In the genomic region with DNA sequence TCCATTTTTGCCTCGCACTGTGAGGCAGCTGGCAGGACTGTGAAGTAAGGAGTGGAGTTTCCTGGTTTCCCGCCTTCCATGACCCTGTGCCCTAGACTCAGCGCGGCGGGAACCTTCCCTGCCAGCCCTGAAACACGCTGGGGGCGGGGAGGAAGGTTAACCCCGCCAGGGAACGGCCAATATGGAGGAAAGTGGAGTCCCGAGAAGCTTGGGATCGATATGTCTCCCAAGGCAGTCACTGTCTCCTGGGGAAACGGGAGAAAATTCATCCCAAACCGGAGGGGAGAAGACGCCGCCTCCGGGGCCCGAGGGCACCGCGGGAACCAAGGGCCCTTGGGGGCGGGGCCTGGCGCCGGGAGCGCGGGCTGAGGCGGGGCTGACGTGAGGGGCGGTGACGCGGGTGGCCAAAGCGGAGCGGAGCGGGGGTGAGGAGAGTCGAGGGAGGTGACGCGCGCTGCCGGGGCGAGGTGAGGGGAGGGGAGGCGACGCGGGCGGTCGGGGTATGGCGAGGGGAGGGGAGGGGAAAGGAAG, we compare ENCODE assay signal across 1 cellular context.
A peak's percentile ranks its signal among the peaks of the same experiment; 100 is the strongest.
TF ChIP-seq lines count a peak whose summit lies in the region.

A gene with protein sequence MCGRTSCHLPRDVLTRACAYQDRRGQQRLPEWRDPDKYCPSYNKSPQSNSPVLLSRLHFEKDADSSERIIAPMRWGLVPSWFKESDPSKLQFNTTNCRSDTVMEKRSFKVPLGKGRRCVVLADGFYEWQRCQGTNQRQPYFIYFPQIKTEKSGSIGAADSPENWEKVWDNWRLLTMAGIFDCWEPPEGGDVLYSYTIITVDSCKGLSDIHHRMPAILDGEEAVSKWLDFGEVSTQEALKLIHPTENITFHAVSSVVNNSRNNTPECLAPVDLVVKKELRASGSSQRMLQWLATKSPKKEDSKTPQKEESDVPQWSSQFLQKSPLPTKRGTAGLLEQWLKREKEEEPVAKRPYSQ (plus strand): TSS at position 432 of the 531 bp plus-strand sequence. CDS start 863 bp downstream, outside the sequence.

TF ChIP-seq in A549, 52 proteins besides CTCF, POLR2A, EP300 and RAD21 (continued from another document):
- TF ChIP-seq, protein P1, sequence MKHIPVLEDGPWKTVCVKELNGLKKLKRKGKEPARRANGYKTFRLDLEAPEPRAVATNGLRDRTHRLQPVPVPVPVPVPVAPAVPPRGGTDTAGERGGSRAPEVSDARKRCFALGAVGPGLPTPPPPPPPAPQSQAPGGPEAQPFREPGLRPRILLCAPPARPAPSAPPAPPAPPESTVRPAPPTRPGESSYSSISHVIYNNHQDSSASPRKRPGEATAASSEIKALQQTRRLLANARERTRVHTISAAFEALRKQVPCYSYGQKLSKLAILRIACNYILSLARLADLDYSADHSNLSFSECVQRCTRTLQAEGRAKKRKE (CRISPR knock-in tag; IDR thresholded peaks at IDR 0.05; ENCODE audit: low read depth), result 0 out of 2 replicates have a peak, but pooled peaks have one; percentile 57
- TF ChIP-seq E2F6 (IDR thresholded peaks at IDR 0.05; ENCODE audit: borderline replicate concordance, low read depth) (peak; percentile 94), HOXB13 (CRISPR knock-in tag; IDR thresholded peaks at IDR 0.05; ENCODE audit: low read depth) (peak; percentile 85; the same call in 1 of the 2 replicates), JUNB (IDR thresholded peaks at IDR 0.05) (no peak), HDAC2 (IDR thresholded peaks at IDR 0.05) (no peak), BHLHE40 (IDR thresholded peaks at IDR 0.05; ENCODE audit: low read depth, low read length) (no peak), MAZ (IDR thresholded peaks at IDR 0.05; ENCODE audit: borderline replicate concordance, low read depth, low read length) (0 out of 2 replicates have a peak, but pooled peaks have one; percentile 45), ZC3H11A (IDR thresholded peaks at IDR 0.05) (no peak), POLR2AphosphoS2 (conservative IDR thresholded peaks at IDR 0.05; ENCODE audit: low read length) (0 out of 2 replicates have a peak, but pooled peaks have one; percentile 31)
